ENCODE assay signal across 18 cellular contexts in the genomic region with DNA sequence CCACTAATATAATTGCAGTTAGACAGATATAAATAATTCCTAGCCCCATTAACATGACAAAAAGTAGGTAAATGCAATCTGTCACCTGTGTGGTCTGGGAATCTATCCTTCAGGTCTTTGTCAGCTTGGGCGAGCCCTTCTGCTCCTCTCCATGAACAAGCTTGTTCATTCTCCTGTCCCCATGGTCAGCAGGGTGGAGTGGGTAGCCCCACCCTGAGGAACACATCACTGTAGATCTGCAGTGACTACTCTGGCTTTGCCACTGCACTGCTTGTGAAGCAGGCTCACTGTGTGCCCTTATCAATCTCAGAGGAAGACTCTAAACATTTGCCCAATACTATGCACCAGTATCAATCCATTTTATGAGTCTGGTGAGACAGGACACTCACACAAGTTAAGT.
DNase-seq lines count a peak whose midpoint lies in the region; ATAC-seq, FAIRE-seq and TF ChIP-seq lines count a peak whose summit lies in the region.
"Had no signal": no experiment of that assay in that cellular context is flagged by ENCODE, and none has a peak within 500 bp of the region (broad histone marks: within the 10 kb centered on the region; RNA-seq: fewer than 3 reads in every experiment).

No MANE protein-coding gene starts in this region.

- no peak overlapping the region for H3K27ac ChIP-seq in HepG2 (ENCODE audit: extremely low read length, insufficient read depth, low read length)

- H3K79me2 ChIP-seq in HepG2 (ENCODE audit: insufficient read depth, low read length): no peaks in the 10 kb centered on the region

- no peaks in the 10 kb centered on the region for H3K36me3 ChIP-seq in HepG2 (replicated peaks in 1 of 2; ENCODE audit: control insufficient read depth in 1 of 2, insufficient read depth in 2 of 2, low read length in 2 of 2)
- H3K36me3 ChIP-seq: BE2C had no signal

- in situ Hi-C loops in HepG2 (cut with HindIII; ENCODE audit: extremely low pct_ligation_motif_present, low pct_unique_long_range_greater_than_20kb): no loop called here

- peak; percentile 13 for DNase-seq in activated effector memory CD4-positive, alpha-beta T cell treated with anti-CD3 and anti-CD28 coated beads, Interleukin-2, amount 50 U/mL, for 16 hours
- DNase-seq in activated effector memory CD4-positive, alpha-beta T cell treated with Interleukin-2 at 50 U/mL for 16 hours: no peak
- DNase-seq in ecto neural progenitor cell (ENCODE audit: low spot score) (peak; percentile 21), islet precursor cell (peak; percentile 29), HepG2 (ENCODE audit: low spot score) (no peak), LoVo (ENCODE audit: low spot score) (no peak)
- DNase-seq: BE2C; C1 segment of cervical spinal cord; CD4-positive, CD25-positive, alpha-beta regulatory T cell; CD8-positive, alpha-beta memory T cell; COR-L47; GOT3; H7 had no signal

- no peaks in the 10 kb centered on the region for H3K4me1 ChIP-seq in HepG2 (ENCODE audit: insufficient read depth, low read length)
- H3K4me1 ChIP-seq: BE2C had no signal

- no peak overlapping the region for H3K4me3 ChIP-seq in HepG2 (replicated peaks in 1 of 3; ENCODE audit: insufficient read depth in 1 of 3, low read depth in 2 of 3, low read length in 3 of 3)

- POLR2A ChIA-PET in HepG2 (lab: Yijun Ruan, JAX): no interaction called here

- H4K20me1 ChIP-seq in HepG2 (ENCODE audit: insufficient read depth, low read length): no peaks in the 10 kb centered on the region

- CTCF ChIA-PET in HepG2 (lab: Yijun Ruan, JAX; ENCODE audit: low intra/inter-chr PET ratio, low total read pairs): no interaction called here

- no peaks in the 10 kb centered on the region for H3K9me3 ChIP-seq in HepG2 (ENCODE audit: low read length)
- H3K9me3 ChIP-seq: BE2C had no signal

- 0% methylated on average over 1 of the region's 1 CpG for WGBS in HepG2 (ENCODE audit: low lambda C conversion rate)

- no TSS peak for BruUV-seq in HepG2 (replicated peaks; lab: Mats Ljungman, UMichigan)

- TF ChIP-seq CTCF in HepG2 (CRISPR knock-in tag; IDR thresholded peaks at IDR 0.05): no peak

- TF ChIP-seq RAD21 in HepG2 (CRISPR knock-in tag; IDR thresholded peaks at IDR 0.05): no peak

- intact Hi-C loops in HepG2 (cut with micrococcal nuclease; ENCODE audit: unreplicated experiment): no loop called here

- no peak for FAIRE-seq in HepG2 (lab: Jason Lieb, UNC)
- FAIRE-seq: D721Med, G401.6, GM12891, HTR-8/SVneo had no signal

- TF ChIP-seq POLR2A in HepG2 (IDR thresholded peaks at IDR 0.05; ENCODE audit: insufficient read depth in 1 of 2, low read depth in 2 of 2, low read length in 2 of 2): no peak

- no peak overlapping the region for H2AFZ ChIP-seq in HepG2 (ENCODE audit: low read length)

- no peak overlapping the region for H3K9ac ChIP-seq in HepG2 (ENCODE audit: insufficient read depth, low read depth, low read length)

- H3K27me3 ChIP-seq in HepG2 (ENCODE audit: control insufficient read depth in 1 of 2, insufficient read depth in 2 of 2, low read length in 2 of 2): no peaks in the 10 kb centered on the region
- H3K27me3 ChIP-seq: BE2C had no signal

- ATAC-seq in GM18502 (IDR thresholded peaks at IDR 0.05; ENCODE audit: poor library complexity, unreplicated experiment) (no peak), HepG2 (no peak)

- no peak overlapping the region for H3K4me2 ChIP-seq in HepG2 (ENCODE audit: low read depth, low read length)

- no peak for TF ChIP-seq EP300 in HepG2 (IDR thresholded peaks at IDR 0.05; ENCODE audit: low read depth in 2 of 2, low read length in 2 of 2)
- TF ChIP-seq EP300 in HepG2 (CRISPR knock-in tag; IDR thresholded peaks at IDR 0.05; ENCODE audit: borderline replicate concordance): no peak

TF ChIP-seq in HepG2, 621 proteins besides CTCF, POLR2A, EP300 and RAD21 (continues in another document):
- TF ChIP-seq MBNL3 (CRISPR knock-in tag; conservative IDR thresholded peaks at IDR 0.05) (no peak), MED8 (CRISPR knock-in tag; IDR thresholded peaks at IDR 0.05; ENCODE audit: insufficient replicate concordance) (no peak), ZBTB8A (CRISPR knock-in tag; IDR thresholded peaks at IDR 0.05; ENCODE audit: borderline replicate concordance, low read depth) (no peak), ZNF3 (CRISPR knock-in tag; IDR thresholded peaks at IDR 0.05) (no peak)
- TF ChIP-seq, protein P1, sequence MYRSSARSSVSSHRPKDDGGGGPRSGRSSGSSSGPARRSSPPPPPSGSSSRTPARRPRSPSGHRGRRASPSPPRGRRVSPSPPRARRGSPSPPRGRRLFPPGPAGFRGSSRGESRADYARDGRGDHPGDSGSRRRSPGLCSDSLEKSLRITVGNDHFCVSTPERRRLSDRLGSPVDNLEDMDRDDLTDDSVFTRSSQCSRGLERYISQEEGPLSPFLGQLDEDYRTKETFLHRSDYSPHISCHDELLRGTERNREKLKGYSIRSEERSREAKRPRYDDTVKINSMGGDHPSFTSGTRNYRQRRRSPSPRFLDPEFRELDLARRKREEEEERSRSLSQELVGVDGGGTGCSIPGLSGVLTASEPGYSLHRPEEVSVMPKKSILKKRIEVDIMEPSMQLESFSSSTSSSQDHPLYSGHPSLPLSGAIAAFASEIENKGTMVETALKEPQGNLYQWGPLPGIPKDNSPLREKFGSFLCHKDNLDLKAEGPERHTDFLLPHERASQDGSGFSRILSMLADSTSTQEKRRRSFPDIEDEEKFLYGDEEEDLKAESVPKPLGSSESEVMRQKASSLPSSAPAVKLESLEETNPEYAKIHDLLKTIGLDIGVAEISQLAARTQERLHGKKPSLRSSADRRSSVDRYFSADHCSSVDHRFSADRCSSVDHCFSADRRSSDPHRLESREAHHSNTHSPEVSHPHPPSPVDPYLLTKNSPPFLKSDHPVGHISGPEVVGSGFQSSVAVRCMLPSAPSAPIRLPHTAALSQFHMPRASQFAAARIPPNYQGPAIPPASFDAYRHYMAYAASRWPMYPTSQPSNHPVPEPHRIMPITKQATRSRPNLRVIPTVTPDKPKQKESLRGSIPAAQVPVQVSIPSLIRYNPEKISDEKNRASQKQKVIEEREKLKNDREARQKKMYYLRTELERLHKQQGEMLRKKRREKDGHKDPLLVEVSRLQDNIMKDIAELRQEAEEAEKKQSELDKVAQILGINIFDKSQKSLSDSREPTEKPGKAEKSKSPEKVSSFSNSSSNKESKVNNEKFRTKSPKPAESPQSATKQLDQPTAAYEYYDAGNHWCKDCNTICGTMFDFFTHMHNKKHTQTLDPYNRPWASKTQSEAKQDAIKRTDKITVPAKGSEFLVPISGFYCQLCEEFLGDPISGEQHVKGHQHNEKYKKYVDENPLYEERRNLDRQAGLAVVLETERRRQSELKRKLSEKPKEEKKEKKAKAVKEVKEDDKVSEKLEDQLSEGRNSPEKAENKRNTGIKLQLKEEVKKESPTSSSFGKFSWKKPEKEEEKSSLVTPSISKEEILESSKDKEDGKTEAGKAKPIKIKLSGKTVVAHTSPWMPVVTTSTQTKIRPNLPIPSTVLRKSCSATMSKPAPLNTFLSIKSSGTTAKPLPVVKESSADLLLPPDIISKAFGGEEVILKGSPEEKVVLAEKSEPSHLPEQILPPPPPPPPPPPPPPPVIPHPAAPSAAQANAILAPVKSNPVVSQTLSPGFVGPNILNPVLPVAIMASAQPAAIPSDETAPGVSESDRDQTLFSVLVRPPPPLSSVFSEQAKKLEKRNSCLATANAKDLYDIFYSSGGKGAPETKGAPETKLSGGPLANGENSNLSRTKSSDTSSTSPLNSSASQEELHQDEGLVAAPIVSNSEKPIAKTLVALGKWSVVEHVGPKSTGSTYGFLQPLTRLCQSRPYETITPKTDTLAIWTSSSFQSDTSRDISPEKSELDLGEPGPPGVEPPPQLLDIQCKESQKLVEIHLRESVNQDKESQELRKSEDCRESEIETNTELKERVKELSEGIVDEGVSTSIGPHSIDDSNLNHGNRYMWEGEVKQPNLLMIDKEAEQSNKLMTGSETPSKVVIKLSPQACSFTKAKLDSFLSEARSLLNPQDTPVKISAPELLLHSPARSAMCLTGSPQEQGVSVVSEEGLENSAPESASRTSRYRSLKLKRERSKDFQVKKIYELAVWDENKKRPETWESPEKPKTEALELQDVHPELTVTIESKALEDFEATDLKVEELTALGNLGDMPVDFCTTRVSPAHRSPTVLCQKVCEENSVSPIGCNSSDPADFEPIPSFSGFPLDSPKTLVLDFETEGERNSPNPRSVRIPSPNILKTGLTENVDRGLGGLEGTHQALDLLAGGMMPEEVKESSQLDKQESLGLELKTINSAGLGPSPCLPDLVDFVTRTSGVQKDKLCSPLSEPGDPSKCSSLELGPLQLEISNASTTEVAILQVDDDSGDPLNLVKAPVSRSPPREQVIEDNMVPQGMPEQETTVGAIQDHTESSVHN (CRISPR knock-in tag; IDR thresholded peaks at IDR 0.05): no peak
- TF ChIP-seq, protein P2, sequence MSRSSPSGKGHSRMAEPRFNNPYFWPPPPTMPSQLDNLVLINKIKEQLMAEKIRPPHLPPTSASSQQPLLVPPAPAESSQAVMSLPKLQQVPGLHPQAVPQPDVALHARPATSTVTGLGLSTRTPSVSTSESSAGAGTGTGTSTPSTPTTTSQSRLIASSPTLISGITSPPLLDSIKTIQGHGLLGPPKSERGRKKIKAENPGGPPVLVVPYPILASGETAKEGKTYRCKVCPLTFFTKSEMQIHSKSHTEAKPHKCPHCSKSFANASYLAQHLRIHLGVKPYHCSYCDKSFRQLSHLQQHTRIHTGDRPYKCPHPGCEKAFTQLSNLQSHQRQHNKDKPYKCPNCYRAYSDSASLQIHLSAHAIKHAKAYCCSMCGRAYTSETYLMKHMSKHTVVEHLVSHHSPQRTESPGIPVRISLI (CRISPR knock-in tag; IDR thresholded peaks at IDR 0.05; ENCODE audit: borderline replicate concordance): no peak

Comparison
In these comparisons a context has a peak if more than half of its experiments do, and no peak if none do; other contexts are left out.
1. DNase-seq: peak in activated effector memory CD4-positive, alpha-beta T cell treated with anti-CD3 and anti-CD28 coated beads, Interleukin-2, amount 50 U/mL, for 16 hours (single experiment), ecto neural progenitor cell (single experiment) and islet precursor cell (single experiment); none in activated effector memory CD4-positive, alpha-beta T cell treated with Interleukin-2 at 50 U/mL for 16 hours (single experiment), HepG2 (single experiment) and LoVo (single experiment).